Comparison of ENCODE assay signal across 21 cellular contexts in genomic region chr15:100468265-100468664, GRCh38.
DNase-seq lines count a peak whose midpoint lies in the region; ATAC-seq, FAIRE-seq and TF ChIP-seq lines count a peak whose summit lies in the region.
"Had no signal": no experiment of that assay in that cellular context is flagged by ENCODE, and none has a peak within 500 bp of the region (broad histone marks: within the 10 kb centered on the region; RNA-seq: fewer than 3 reads in every experiment).

No MANE protein-coding gene starts in this region.

- no peak for ATAC-seq in stimulated activated memory B cell treated with anti-CD40 and anti-IgM and Interleukin-4, amounts not matched to agents 10 μg/mL and 1 μg/mL and 100 μg/mL, for 72 hours
- ATAC-seq in stimulated activated naive CD8-positive, alpha-beta T cell treated with anti-CD3 and anti-CD28 coated beads, Interleukin-15, Interleukin-2, amounts not matched to agents 100 U/mL and 50 U/mL, for 24 hours, result no peak
- ATAC-seq: natural killer cell treated with Interleukin-12 subunit alpha and Interleukin-12 subunit beta and Interleukin-15 and Interleukin-18, amount 100 ng/mL, for 72 hours; sciatic nerve had no signal

- no peak overlapping the region for H3K27ac Mint-ChIP-seq in stimulated activated memory B cell treated with anti-CD40 and anti-IgM and Interleukin-4, amounts not matched to agents 10 μg/mL and 1 μg/mL and 100 μg/mL, for 72 hours
- H3K27ac Mint-ChIP-seq: natural killer cell treated with Interleukin-12 subunit alpha and Interleukin-12 subunit beta and Interleukin-15 and Interleukin-18, amount 100 ng/mL, for 72 hours; T-helper 1 cell treated with Interleukin-12 subunit alpha and Interleukin-12 subunit beta and Interleukin-4 antibody, amounts not matched to agents 30 μg/mL and 1 μg/mL, for 36 hours; type B pancreatic cell had no signal

- DNase-seq in EH (ENCODE audit: low read depth), result peak; percentile 3
- DNase-seq in NCI-H226, result peak; percentile 94
- DNase-seq in fibroblast of mammary gland (ENCODE audit: low read depth), result peak; percentile 44
- DNase-seq in myocyte (ENCODE audit: low read depth), result peak; percentile 3
- DNase-seq in cerebellum (ENCODE audit: low spot score), result no peak
- no peak for DNase-seq in stimulated activated naive CD8-positive, alpha-beta T cell treated with anti-CD3 and anti-CD28 coated beads, Interleukin-15, Interleukin-2, amounts not matched to agents 100 U/mL and 50 U/mL, for 24 hours
- no peak for DNase-seq in GM19239 (ENCODE audit: insufficient read length, low spot score)
- DNase-seq: activated CD8-positive, alpha-beta memory T cell treated with anti-CD3 and anti-CD28 coated beads, Interleukin-2, amount 50 U/mL, for 4 hours; activated naive CD4-positive, alpha-beta T cell treated with Interleukin-2 at 50 U/mL for 16 hours; Calu3; central memory CD4-positive, alpha-beta T cell; kidney glomerular epithelial cell; MM.1S; NCI-H187 treated with DMSO at 0.1 percent for 48 hours; NCI-H748 treated with DMSO at 0.1 percent for 48 hours; stimulated activated CD4-positive, alpha-beta T cell treated with anti-CD3 and anti-CD28 coated beads, Interleukin-4, amount 100 ng/mL, for 24 hours had no signal

- H3K4me1 Mint-ChIP-seq in stimulated activated memory B cell treated with anti-CD40 and anti-IgM and Interleukin-4, amounts not matched to agents 10 μg/mL and 1 μg/mL and 100 μg/mL, for 72 hours, result peaks cover 17% of the 10 kb centered on the region

- TF ChIP-seq CTCF in fibroblast of mammary gland (conservative IDR thresholded peaks at IDR 0.05; ENCODE audit: control insufficient read depth, insufficient read depth, low read depth, low read length), result no peak

- no peak for FAIRE-seq in GM19239 (lab: Jason Lieb, UNC)

- H3K9me3 Mint-ChIP-seq in stimulated activated memory B cell treated with anti-CD40 and anti-IgM and Interleukin-4, amounts not matched to agents 10 μg/mL and 1 μg/mL and 100 μg/mL, for 72 hours, result peaks cover 3% of the 10 kb centered on the region
- H3K9me3 Mint-ChIP-seq: natural killer cell treated with Interleukin-12 subunit alpha and Interleukin-12 subunit beta and Interleukin-15 and Interleukin-18, amount 100 ng/mL, for 72 hours; type B pancreatic cell had no signal

- H3K4me3 ChIP-seq in fibroblast of mammary gland (ENCODE audit: control insufficient read depth, low read depth, low read length), result no peak overlapping the region

- H3K36me3 Mint-ChIP-seq in stimulated activated memory B cell treated with anti-CD40 and anti-IgM and Interleukin-4, amounts not matched to agents 10 μg/mL and 1 μg/mL and 100 μg/mL, for 72 hours, result peaks cover 2% of the 10 kb centered on the region
- H3K36me3 Mint-ChIP-seq: type B pancreatic cell had no signal

- H3K27me3 Mint-ChIP-seq in stimulated activated memory B cell treated with anti-CD40 and anti-IgM and Interleukin-4, amounts not matched to agents 10 μg/mL and 1 μg/mL and 100 μg/mL, for 72 hours, result no peaks in the 10 kb centered on the region

- H3K4me3 Mint-ChIP-seq in stimulated activated memory B cell treated with anti-CD40 and anti-IgM and Interleukin-4, amounts not matched to agents 10 μg/mL and 1 μg/mL and 100 μg/mL, for 72 hours, result no peak overlapping the region
- H3K4me3 Mint-ChIP-seq: natural killer cell treated with Interleukin-12 subunit alpha and Interleukin-12 subunit beta and Interleukin-15 and Interleukin-18, amount 100 ng/mL, for 72 hours; T-helper 1 cell treated with Interleukin-12 subunit alpha and Interleukin-12 subunit beta and Interleukin-4 antibody, amounts not matched to agents 30 μg/mL and 1 μg/mL, for 36 hours; type B pancreatic cell had no signal

Comparison
In these comparisons a context has a peak if more than half of its experiments do, and no peak if none do; other contexts are left out.
1. DNase-seq: peak in EH (single experiment), NCI-H226 (single experiment), fibroblast of mammary gland (single experiment) and myocyte (single experiment); none in cerebellum (single experiment), stimulated activated naive CD8-positive, alpha-beta T cell treated with anti-CD3 and anti-CD28 coated beads, Interleukin-15, Interleukin-2, amounts not matched to agents 100 U/mL and 50 U/mL, for 24 hours (single experiment) and GM19239 (single experiment).